Comparison of ENCODE assay signal across 27 cellular contexts in genomic region chr5:156758012-156758791, GRCh38.
"Had no signal": no experiment of that assay in that cellular context is flagged by ENCODE, and none has a peak within 500 bp of the region (broad histone marks: within the 10 kb centered on the region; RNA-seq: fewer than 3 reads in every experiment).

No MANE protein-coding gene starts in this region.

- H3K4me1 ChIP-seq: Peyer's patch had no signal

- H3K4me3 Mint-ChIP-seq: activated CD4-positive, alpha-beta memory T cell treated with anti-CD3 and anti-CD28 coated beads, Interleukin-2, amount 10 ng/mL, durations not matched to agents 7 days and 5 days; activated CD4-positive, alpha-beta T cell treated with anti-CD3 and anti-CD28 coated beads, Interleukin-2, amount 10 ng/mL, durations not matched to agents 7 days and 5 days; activated naive CD4-positive, alpha-beta T cell treated with anti-CD3 and anti-CD28 coated beads, Interleukin-2, amount 10 ng/mL, durations not matched to agents 7 days and 5 days; activated naive CD8-positive, alpha-beta T cell treated with anti-CD3 and anti-CD28 coated beads for 36 hours; T-helper 1 cell treated with Interleukin-12 subunit alpha and Interleukin-12 subunit beta and Interleukin-4 antibody, amounts not matched to agents 30 μg/mL and 1 μg/mL, for 36 hours; WTC11 had no signal

- H3K36me3 Mint-ChIP-seq: WTC11 had no signal

- H3K27ac ChIP-seq: Peyer's patch, RWPE1 had no signal

- H3K9me3 Mint-ChIP-seq: activated CD4-positive, alpha-beta memory T cell treated with anti-CD3 and anti-CD28 coated beads, Interleukin-2, amount 10 ng/mL, durations not matched to agents 7 days and 5 days; activated CD4-positive, alpha-beta T cell treated with anti-CD3 and anti-CD28 coated beads, Interleukin-2, amount 10 ng/mL, durations not matched to agents 7 days and 5 days; activated naive CD8-positive, alpha-beta T cell treated with anti-CD3 and anti-CD28 coated beads for 36 hours; activated T-helper 2 cell treated with anti-CD3 and anti-CD28 coated beads, Interferon-gamma antibody, Interleukin-2, Interleukin-4, amounts not matched to agents 10 μg/mL and 5 μg/mL and 100 μg/mL, durations not matched to agents 14 hours and 24 hours and 36 hours; T-helper 1 cell treated with Interleukin-12 subunit alpha and Interleukin-12 subunit beta and Interleukin-4 antibody, amounts not matched to agents 30 μg/mL and 1 μg/mL, for 36 hours had no signal

- H3K4me3 ChIP-seq: Peyer's patch had no signal

- H3K27me3 Mint-ChIP-seq: activated naive CD4-positive, alpha-beta T cell treated with anti-CD3 and anti-CD28 coated beads, Interleukin-2, amount 10 ng/mL, durations not matched to agents 7 days and 5 days had no signal

- H3K9me3 ChIP-seq: Peyer's patch had no signal

- H3K27ac Mint-ChIP-seq: activated CD4-positive, alpha-beta memory T cell treated with anti-CD3 and anti-CD28 coated beads, Interleukin-2, amount 10 ng/mL, durations not matched to agents 7 days and 5 days; activated CD4-positive, alpha-beta T cell treated with anti-CD3 and anti-CD28 coated beads, Interleukin-2, amount 10 ng/mL, durations not matched to agents 7 days and 5 days; activated naive CD4-positive, alpha-beta T cell treated with anti-CD3 and anti-CD28 coated beads, Interleukin-2, amount 10 ng/mL, durations not matched to agents 7 days and 5 days; activated naive CD8-positive, alpha-beta T cell treated with anti-CD3 and anti-CD28 coated beads for 36 hours; activated T-helper 2 cell treated with anti-CD3 and anti-CD28 coated beads, Interferon-gamma antibody, Interleukin-2, Interleukin-4, amounts not matched to agents 10 μg/mL and 5 μg/mL and 100 μg/mL, durations not matched to agents 14 hours and 24 hours and 36 hours; T-helper 1 cell treated with Interleukin-12 subunit alpha and Interleukin-12 subunit beta and Interleukin-4 antibody, amounts not matched to agents 30 μg/mL and 1 μg/mL, for 36 hours; WTC11 had no signal

- H3K36me3 ChIP-seq: Peyer's patch had no signal

- ATAC-seq: WTC11 had no signal

- H3K27me3 ChIP-seq: Peyer's patch had no signal

- DNase-seq: activated CD4-positive, alpha-beta memory T cell treated with anti-CD3 and anti-CD28 coated beads, Interleukin-2, amount 10 ng/mL, durations not matched to agents 7 days and 5 days; activated CD4-positive, alpha-beta T cell treated with anti-CD3 and anti-CD28 coated beads for 1 hour; activated CD4-positive, alpha-beta T cell treated with anti-CD3 and anti-CD28 coated beads, Interleukin-2, amount 10 ng/mL, durations not matched to agents 7 days and 5 days; activated gamma-delta T cell treated with Interleukin-2 at 50 U/mL for 16 hours; activated naive CD4-positive, alpha-beta T cell treated with anti-CD3 and anti-CD28 coated beads, Interleukin-2, amount 10 ng/mL, durations not matched to agents 7 days and 5 days; activated naive CD8-positive, alpha-beta T cell treated with anti-CD3 and anti-CD28 coated beads for 36 hours; activated T-cell treated with anti-CD3 and anti-CD28 coated beads for 4 hours; activated T-cell treated with anti-CD3 and anti-CD28 coated beads, Interleukin-2, amount 50 U/mL, for 48 hours; caudate nucleus; IMR-90; Kasumi-1; KBM-7; MV-4-11; NCI-H1092 treated with DMSO at 0.1 percent for 48 hours; NCI-H1417 treated with DMSO at 0.1 percent for 48 hours; NCI-H1694; NCI-H2029; NCI-H2107; NCI-H510A treated with DMSO at 0.1 percent for 48 hours; NCI-H69; NK-92 treated with Interleukin-12 subunit alpha and Interleukin-12 subunit beta, amount 100 ng/mL, for 24 hours; Peyer's patch; SHP77 treated with DMSO at 0.1 percent for 48 hours had no signal
